In genomic region chr10:132311338-132311939, GRCh38 we compare ENCODE assay signal across 1 cellular context.
TF ChIP-seq lines count a peak whose summit lies in the region.

No MANE protein-coding gene starts in this region.

TF ChIP-seq in HepG2, 621 proteins besides CTCF, POLR2A, EP300 and RAD21 (continued from another document and continues in another):
- TF ChIP-seq ZBTB33 (CRISPR knock-in tag; IDR thresholded peaks at IDR 0.05) (no peak), PLRG1 (conservative IDR thresholded peaks at IDR 0.05) (no peak), HNRNPUL1 (IDR thresholded peaks at IDR 0.05; ENCODE audit: low read depth, low read length) (no peak), ZNF552 (CRISPR knock-in tag; IDR thresholded peaks at IDR 0.05; ENCODE audit: borderline replicate concordance) (no peak), MNT (IDR thresholded peaks at IDR 0.05) (peak; percentile 84), ZNF687 (CRISPR knock-in tag; IDR thresholded peaks at IDR 0.05) (peak; percentile 33), GLI4 (CRISPR knock-in tag; IDR thresholded peaks at IDR 0.05; ENCODE audit: borderline replicate concordance) (no peak), HNRNPK (IDR thresholded peaks at IDR 0.05; ENCODE audit: low read depth, low read length, poor library complexity, severe bottlenecking) (no peak), NPAS2 (CRISPR knock-in tag; IDR thresholded peaks at IDR 0.05; ENCODE audit: borderline replicate concordance) (no peak), RAD51 (IDR thresholded peaks at IDR 0.05; ENCODE audit: borderline replicate concordance) (peak; percentile 69), ELF4 (CRISPR knock-in tag; IDR thresholded peaks at IDR 0.05; ENCODE audit: borderline replicate concordance) (no peak), ZNF75D (CRISPR knock-in tag; IDR thresholded peaks at IDR 0.05; ENCODE audit: borderline replicate concordance) (no peak), SIN3A (IDR thresholded peaks at IDR 0.05; ENCODE audit: borderline replicate concordance, low read depth, low read length) (peak; percentile 45; the same call in 1 of the 2 replicates), ZNF414 (CRISPR knock-in tag; IDR thresholded peaks at IDR 0.05) (no peak), RXRA (CRISPR knock-in tag; IDR thresholded peaks at IDR 0.05) (peak; percentile 27; the same call in 1 of the 2 replicates), ZNF101 (CRISPR knock-in tag; IDR thresholded peaks at IDR 0.05; ENCODE audit: borderline replicate concordance, low read depth) (no peak), ZNF7 (CRISPR knock-in tag; IDR thresholded peaks at IDR 0.05) (no peak), TFDP2 (CRISPR knock-in tag; IDR thresholded peaks at IDR 0.05) (0 out of 2 replicates have a peak, but pooled peaks have one; percentile 27), ZBTB14 (CRISPR knock-in tag; IDR thresholded peaks at IDR 0.05) (no peak), SKI (IDR thresholded peaks at IDR 0.05; ENCODE audit: partially characterized antibody) (no peak), ZNF274 (CRISPR knock-in tag; IDR thresholded peaks at IDR 0.05) (no peak), ONECUT2 (CRISPR knock-in tag; IDR thresholded peaks at IDR 0.05) (peak; percentile 97), BCL6 (CRISPR knock-in tag; IDR thresholded peaks at IDR 0.05) (peak; percentile 43), HMGXB3 (CRISPR knock-in tag; IDR thresholded peaks at IDR 0.05; ENCODE audit: borderline replicate concordance) (no peak), TARDBP (CRISPR knock-in tag; IDR thresholded peaks at IDR 0.05) (no peak), MAX (IDR thresholded peaks at IDR 0.05) (peak; percentile 77), THAP11 (CRISPR knock-in tag; IDR thresholded peaks at IDR 0.05) (0 out of 2 replicates have a peak, but pooled peaks have one; percentile 39), RXRB (CRISPR knock-in tag; IDR thresholded peaks at IDR 0.05; ENCODE audit: borderline replicate concordance) (0 out of 2 replicates have a peak, but pooled peaks have one; percentile 35), ZNF776 (CRISPR knock-in tag; IDR thresholded peaks at IDR 0.05) (no peak), MTERF4 (CRISPR knock-in tag; IDR thresholded peaks at IDR 0.05) (no peak), AHR (CRISPR knock-in tag; IDR thresholded peaks at IDR 0.05) (no peak), HDAC1 (CRISPR knock-in tag; IDR thresholded peaks at IDR 0.05) (0 out of 2 replicates have a peak, but pooled peaks have one; percentile 35), NBN (conservative IDR thresholded peaks at IDR 0.05) (no peak), RFX5 (IDR thresholded peaks at IDR 0.05; ENCODE audit: low read depth, low read length) (peak; percentile 45; the same call in 1 of the 2 replicates), HMGXB4 (CRISPR knock-in tag; IDR thresholded peaks at IDR 0.05; ENCODE audit: borderline replicate concordance in 1 of 2, low read depth in 1 of 2) (no peak), SAP130 (CRISPR knock-in tag; IDR thresholded peaks at IDR 0.05; ENCODE audit: low read depth) (peak; percentile 88), ZNF143 (CRISPR knock-in tag; IDR thresholded peaks at IDR 0.05) (no peak), CENPX (CRISPR knock-in tag; IDR thresholded peaks at IDR 0.05) (no peak), GATAD2A (CRISPR knock-in tag; IDR thresholded peaks at IDR 0.05) (peak; percentile 49), TOPORS (CRISPR knock-in tag; IDR thresholded peaks at IDR 0.05) (no peak), NFE2L2 (IDR thresholded peaks at IDR 0.05; ENCODE audit: low read length) (no peak), HDAC2 (CRISPR knock-in tag; IDR thresholded peaks at IDR 0.05) (peak; percentile 52; the same call in 1 of the 2 replicates), NR2F6 (IDR thresholded peaks at IDR 0.05) (no peak), NR2F6 (CRISPR knock-in tag; IDR thresholded peaks at IDR 0.05) (peak; percentile 22; the same call in 1 of the 2 replicates)
